ENCODE assay signal across 26 cellular contexts in genomic region chr5:76415855-76416254, GRCh38. TPM values are rescaled to one million over a fixed set of nuclear protein-coding genes. Genes with fewer than 3 reads are reported as not detected.
DNase-seq lines count a peak whose midpoint lies in the region; ATAC-seq and TF ChIP-seq lines count a peak whose summit lies in the region.
"Had no signal": no experiment of that assay in that cellular context is flagged by ENCODE, and none has a peak within 500 bp of the region (broad histone marks: within the 10 kb centered on the region; RNA-seq: fewer than 3 reads in every experiment).

No MANE protein-coding gene starts in this region.

- peaks cover 2% of the 10 kb centered on the region for H3K9me3 Mint-ChIP-seq in activated CD4-positive, alpha-beta T cell treated with anti-CD3 and anti-CD28 coated beads for 36 hours (ENCODE audit: low read depth)
- no peaks in the 10 kb centered on the region for H3K9me3 Mint-ChIP-seq in naive thymus-derived CD8-positive, alpha-beta T cell
- H3K9me3 Mint-ChIP-seq: activated naive CD8-positive, alpha-beta T cell treated with anti-CD3 and anti-CD28 coated beads, Interleukin-2, amount 10 ng/mL, durations not matched to agents 7 days and 5 days had no signal

- ATAC-seq in activated CD4-positive, alpha-beta T cell treated with anti-CD3 and anti-CD28 coated beads for 36 hours: peak; percentile 97
- no peak for ATAC-seq in naive thymus-derived CD8-positive, alpha-beta T cell
- ATAC-seq in HG03469 (IDR thresholded peaks at IDR 0.05; ENCODE audit: unreplicated experiment): no peak
- ATAC-seq in HG03039 (IDR thresholded peaks at IDR 0.05; ENCODE audit: unreplicated experiment): no peak
- ATAC-seq: HCT116; left cardiac atrium; PC-3; stimulated activated memory B cell treated with anti-CD40 and anti-IgM and Interleukin-4, amounts not matched to agents 10 μg/mL and 1 μg/mL and 100 μg/mL, for 72 hours had no signal

- H3K36me3 Mint-ChIP-seq in activated CD4-positive, alpha-beta T cell treated with anti-CD3 and anti-CD28 coated beads for 36 hours (ENCODE audit: low read depth): peaks cover 12% of the 10 kb centered on the region
- peaks cover 0 to 21% (median 6%) of the 10 kb centered on the region in 3 donors for H3K36me3 Mint-ChIP-seq in naive thymus-derived CD8-positive, alpha-beta T cell
- H3K36me3 Mint-ChIP-seq: stimulated activated memory B cell treated with anti-CD40 and anti-IgM and Interleukin-4, amounts not matched to agents 10 μg/mL and 1 μg/mL and 100 μg/mL, for 72 hours had no signal

- no peak for TF ChIP-seq CTCF in C4-2B (conservative IDR thresholded peaks at IDR 0.05)
- TF ChIP-seq CTCF in VCaP (conservative IDR thresholded peaks at IDR 0.05): no peak

- H3K27ac ChIP-seq in C4-2B: peak overlapping the region; percentile 74
- H3K27ac ChIP-seq in VCaP: peak overlapping the region; percentile 80
- H3K27ac ChIP-seq: cardiac muscle cell, coronary artery, epithelial cell of prostate, SK-N-MC had no signal

- intact Hi-C loops in activated CD4-positive, alpha-beta T cell treated with anti-CD3 and anti-CD28 coated beads for 36 hours (cut with DNase I, micrococcal nuclease): no loop called here

- CTCF ChIA-PET in activated CD4-positive, alpha-beta T cell treated with anti-CD3 and anti-CD28 coated beads for 36 hours (lab: Charles Lee): interaction anchor here (1.3 kb wide), 2 partner anchors 12 to 35 kb away, joined by 3 to 7 read pairs; no protein-coding TSS in a partner anchor

- H3K4me1 Mint-ChIP-seq in activated CD4-positive, alpha-beta T cell treated with anti-CD3 and anti-CD28 coated beads for 36 hours: peaks cover 52% of the 10 kb centered on the region
- H3K4me1 Mint-ChIP-seq in naive thymus-derived CD8-positive, alpha-beta T cell: peaks cover 22 to 75% (median 65%) of the 10 kb centered on the region in 4 donors

- H3K27ac Mint-ChIP-seq in activated CD4-positive, alpha-beta T cell treated with anti-CD3 and anti-CD28 coated beads for 36 hours: peak overlapping the region; percentile 49
- H3K27ac Mint-ChIP-seq in naive thymus-derived CD8-positive, alpha-beta T cell: peak overlapping the region in 6 of 10 donors; percentile 20 to 83 (median 46)
- H3K27ac Mint-ChIP-seq: activated naive CD8-positive, alpha-beta T cell treated with anti-CD3 and anti-CD28 coated beads, Interleukin-2, amount 10 ng/mL, durations not matched to agents 7 days and 5 days; stimulated activated memory B cell treated with anti-CD40 and anti-IgM and Interleukin-4, amounts not matched to agents 10 μg/mL and 1 μg/mL and 100 μg/mL, for 72 hours had no signal

- H3K4me3 Mint-ChIP-seq in activated CD4-positive, alpha-beta T cell treated with anti-CD3 and anti-CD28 coated beads for 36 hours: no peak overlapping the region
- H3K4me3 Mint-ChIP-seq in naive thymus-derived CD8-positive, alpha-beta T cell: no peak overlapping the region
- H3K4me3 Mint-ChIP-seq: activated naive CD8-positive, alpha-beta T cell treated with anti-CD3 and anti-CD28 coated beads, Interleukin-2, amount 10 ng/mL, durations not matched to agents 7 days and 5 days; stimulated activated memory B cell treated with anti-CD40 and anti-IgM and Interleukin-4, amounts not matched to agents 10 μg/mL and 1 μg/mL and 100 μg/mL, for 72 hours had no signal

- no peak for DNase-seq in activated CD4-positive, alpha-beta T cell treated with anti-CD3 and anti-CD28 coated beads for 36 hours
- DNase-seq in activated CD4-positive, alpha-beta T cell treated with anti-CD3 and anti-CD28 coated beads, Interleukin-2, amount 50 U/mL, for 48 hours: no peak
- no peak for DNase-seq in naive thymus-derived CD8-positive, alpha-beta T cell
- no peak for DNase-seq in UCSD-AML1 (lab: John Stamatoyannopoulos, UW; ENCODE audit: unreplicated experiment)
- DNase-seq: 8988T; activated naive CD8-positive, alpha-beta T cell treated with anti-CD3 and anti-CD28 coated beads, Interleukin-2, amount 10 ng/mL, durations not matched to agents 7 days and 5 days; DMS 273 treated with DMSO at 0.1 percent for 48 hours; effector CD8-positive, alpha-beta T cell; EL; hippocampal formation; left cardiac atrium; NCI-H146; NCI-H226; NCI-H526 treated with DMSO at 0.1 percent for 48 hours; NK-92 treated with Interleukin-12 subunit alpha and Interleukin-12 subunit beta, amount 100 ng/mL, for 24 hours; PC-3 had no signal

- H3K27me3 Mint-ChIP-seq in activated CD4-positive, alpha-beta T cell treated with anti-CD3 and anti-CD28 coated beads for 36 hours: no peaks in the 10 kb centered on the region
- no peaks in the 10 kb centered on the region for H3K27me3 Mint-ChIP-seq in naive thymus-derived CD8-positive, alpha-beta T cell
- H3K27me3 Mint-ChIP-seq: activated naive CD8-positive, alpha-beta T cell treated with anti-CD3 and anti-CD28 coated beads, Interleukin-2, amount 10 ng/mL, durations not matched to agents 7 days and 5 days; stimulated activated memory B cell treated with anti-CD40 and anti-IgM and Interleukin-4, amounts not matched to agents 10 μg/mL and 1 μg/mL and 100 μg/mL, for 72 hours had no signal

- POLR2A ChIA-PET in activated CD4-positive, alpha-beta T cell treated with anti-CD3 and anti-CD28 coated beads for 36 hours (lab: Charles Lee): interaction anchor here (0.6 to 0.8 kb wide), 3 partner anchors 8 to 351 kb away, joined by 3 to 5 read pairs (median 3); no protein-coding TSS in a partner anchor
- POLR2A ChIA-PET in naive thymus-derived CD8-positive, alpha-beta T cell (lab: Charles Lee): interaction anchor here (0.6 kb wide), 2 partner anchors 65 to 1361 kb away, joined by 5 to 6 read pairs; no protein-coding TSS in a partner anchor

RNA-seq across cellular contexts. Expression of gene IQGAP2, which starts 12.8 kb away (rescaled TPM):
- total RNA-seq in activated CD4-positive, alpha-beta T cell treated with anti-CD3 and anti-CD28 coated beads for 36 hours: 10 to 100 TPM; 62.7 to 82.7 TPM
- total RNA-seq in naive thymus-derived CD8-positive, alpha-beta T cell: 10 to 100 TPM; 66.7 to 74.0 TPM
- polyA plus RNA-seq in naive thymus-derived CD8-positive, alpha-beta T cell: 10 to 100 TPM; 16.2 to 22.0 (median 19.5) TPM
- total RNA-seq: PC-3 had no signal
